1 cellular context compared by ENCODE assay signal in genomic region chr19:44657211-44657921, GRCh38.
TF ChIP-seq lines count a peak whose summit lies in the region.

No MANE protein-coding gene starts in this region.

TF ChIP-seq in GM12878, 131 proteins besides CTCF, POLR2A, EP300 and RAD21 (continued from another document):
- TF ChIP-seq, protein P1, sequence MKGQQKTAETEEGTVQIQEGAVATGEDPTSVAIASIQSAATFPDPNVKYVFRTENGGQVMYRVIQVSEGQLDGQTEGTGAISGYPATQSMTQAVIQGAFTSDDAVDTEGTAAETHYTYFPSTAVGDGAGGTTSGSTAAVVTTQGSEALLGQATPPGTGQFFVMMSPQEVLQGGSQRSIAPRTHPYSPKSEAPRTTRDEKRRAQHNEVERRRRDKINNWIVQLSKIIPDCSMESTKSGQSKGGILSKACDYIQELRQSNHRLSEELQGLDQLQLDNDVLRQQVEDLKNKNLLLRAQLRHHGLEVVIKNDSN (IDR thresholded peaks at IDR 0.05; ENCODE audit: borderline replicate concordance, extremely low read length, insufficient read depth, low read depth, low read length) = peak; percentile 40
- TF ChIP-seq TARDBP (IDR thresholded peaks at IDR 0.05; ENCODE audit: borderline replicate concordance) (no peak), YY1 (IDR thresholded peaks at IDR 0.05; ENCODE audit: low read depth, low read length) (0 out of 2 replicates have a peak, but pooled peaks have one; percentile 38), SMC3 (IDR thresholded peaks at IDR 0.05; ENCODE audit: borderline replicate concordance, low read length) (peak; percentile 66), EGR1 (IDR thresholded peaks at IDR 0.05; ENCODE audit: borderline replicate concordance in 1 of 2, low read depth in 2 of 2, low read length in 2 of 2) (peak in 1 of 2 experiments; percentile 38; a peak in 1 of 3 replicates), CHD1 (IDR thresholded peaks at IDR 0.05; ENCODE audit: low read depth, low read length) (no peak)
- TF ChIP-seq, protein P2, sequence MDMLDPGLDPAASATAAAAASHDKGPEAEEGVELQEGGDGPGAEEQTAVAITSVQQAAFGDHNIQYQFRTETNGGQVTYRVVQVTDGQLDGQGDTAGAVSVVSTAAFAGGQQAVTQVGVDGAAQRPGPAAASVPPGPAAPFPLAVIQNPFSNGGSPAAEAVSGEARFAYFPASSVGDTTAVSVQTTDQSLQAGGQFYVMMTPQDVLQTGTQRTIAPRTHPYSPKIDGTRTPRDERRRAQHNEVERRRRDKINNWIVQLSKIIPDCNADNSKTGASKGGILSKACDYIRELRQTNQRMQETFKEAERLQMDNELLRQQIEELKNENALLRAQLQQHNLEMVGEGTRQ (IDR thresholded peaks at IDR 0.05; ENCODE audit: borderline replicate concordance, low read depth, low read length) = peak; percentile 3; the same call in 1 of the 2 replicates
